ENCODE assay signal across 27 cellular contexts in the genomic region with DNA sequence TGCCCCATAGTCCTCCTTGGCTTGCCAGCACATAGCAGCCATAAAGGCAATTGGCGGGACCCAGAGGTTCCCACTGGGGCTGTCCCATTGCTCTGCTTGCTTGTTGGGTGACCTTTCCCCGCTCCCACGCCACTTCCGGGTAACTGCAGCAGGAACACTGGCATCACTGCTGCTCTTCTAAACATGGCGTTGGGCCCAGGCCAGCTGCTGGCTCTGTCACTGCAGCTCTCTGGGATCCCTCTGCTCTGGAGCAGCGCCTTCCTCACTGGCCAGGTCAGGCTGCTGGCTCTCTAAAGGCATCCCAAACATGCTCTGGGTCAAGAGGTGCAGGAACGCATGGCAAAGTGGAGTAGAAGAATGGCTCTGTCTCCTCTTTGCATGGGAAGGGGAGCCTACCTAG.
A peak's percentile ranks its signal among the peaks of the same experiment; 100 is the strongest.
DNase-seq lines count a peak whose midpoint lies in the region; ATAC-seq and TF ChIP-seq lines count a peak whose summit lies in the region.
"Had no signal": no experiment of that assay in that cellular context is flagged by ENCODE, and none has a peak within 500 bp of the region (broad histone marks: within the 10 kb centered on the region; RNA-seq: fewer than 3 reads in every experiment).

No MANE protein-coding gene starts in this region.

- H3K9me3 ChIP-seq in right atrium auricular region = no peaks in the 10 kb centered on the region
- H3K9me3 ChIP-seq: BE2C had no signal

- no peak overlapping the region for H3K4me3 ChIP-seq in right atrium auricular region
- H3K4me3 ChIP-seq: SK-N-MC had no signal

- CTCF ChIA-PET in activated CD4-positive, alpha-beta memory T cell treated with anti-CD3 and anti-CD28 coated beads for 36 hours (lab: Charles Lee) = no interaction called here
- CTCF ChIA-PET in activated naive CD4-positive, alpha-beta T cell treated with anti-CD3 and anti-CD28 coated beads for 36 hours (lab: Charles Lee) = no interaction called here

- no peaks in the 10 kb centered on the region for H3K27me3 ChIP-seq in right atrium auricular region
- H3K27me3 ChIP-seq: BE2C had no signal

- H3K36me3 Mint-ChIP-seq in activated CD4-positive, alpha-beta memory T cell treated with anti-CD3 and anti-CD28 coated beads for 36 hours = no peaks in the 10 kb centered on the region
- no peaks in the 10 kb centered on the region for H3K36me3 Mint-ChIP-seq in activated naive CD4-positive, alpha-beta T cell treated with anti-CD3 and anti-CD28 coated beads for 36 hours (ENCODE audit: low read depth)
- H3K36me3 Mint-ChIP-seq: CD14-positive monocyte; CD8-positive, alpha-beta memory T cell; IgD-negative memory B cell had no signal

- no peaks in the 10 kb centered on the region for H3K4me1 Mint-ChIP-seq in activated CD4-positive, alpha-beta memory T cell treated with anti-CD3 and anti-CD28 coated beads for 36 hours (ENCODE audit: low read depth)
- no peaks in the 10 kb centered on the region for H3K4me1 Mint-ChIP-seq in activated naive CD4-positive, alpha-beta T cell treated with anti-CD3 and anti-CD28 coated beads for 36 hours (ENCODE audit: low read depth)
- H3K4me1 Mint-ChIP-seq: CD14-positive monocyte; CD8-positive, alpha-beta memory T cell; IgD-negative memory B cell had no signal

- peaks cover 6% of the 10 kb centered on the region for H3K27me3 Mint-ChIP-seq in activated CD4-positive, alpha-beta memory T cell treated with anti-CD3 and anti-CD28 coated beads for 36 hours
- H3K27me3 Mint-ChIP-seq in activated naive CD4-positive, alpha-beta T cell treated with anti-CD3 and anti-CD28 coated beads for 36 hours (ENCODE audit: low read depth) = peaks cover 21% of the 10 kb centered on the region

- no peak overlapping the region for H3K27ac ChIP-seq in right atrium auricular region
- H3K27ac ChIP-seq: 22Rv1, KMS-11, RWPE1, SK-N-MC had no signal

- ATAC-seq in Right ventricle myocardium superior (ENCODE audit: poor library complexity) = peak; percentile 71

- peak; percentile 44 for DNase-seq in DMS 273 (lab: John Stamatoyannopoulos, UW; ENCODE audit: unreplicated experiment)
- no peak for DNase-seq in DMS 273 treated with DMSO at 0.1 percent for 48 hours (lab: John Stamatoyannopoulos, UW)
- peak; percentile 65 for DNase-seq in Right ventricle myocardium superior
- no peak for DNase-seq in right atrium auricular region (ENCODE audit: low spot score)
- peak; percentile 75 for DNase-seq in islet precursor cell
- no peak for DNase-seq in activated CD4-positive, alpha-beta memory T cell treated with anti-CD3 and anti-CD28 coated beads for 36 hours
- no peak for DNase-seq in activated naive CD4-positive, alpha-beta T cell treated with anti-CD3 and anti-CD28 coated beads for 36 hours
- DNase-seq: BE2C; CD8-positive, alpha-beta memory T cell; DMS153; DND-41; GOT3; HCEC 1CT; NCI-H1092 treated with DMSO at 0.1 percent for 48 hours; NCI-H1436; NCI-H187; NCI-H2107; NCI-H446; NCI-H524 treated with DMSO at 0.1 percent for 48 hours; NCI-H774; SIG-M5 had no signal

- no peak for TF ChIP-seq CTCF in right atrium auricular region (IDR thresholded peaks at IDR 0.05)

- POLR2A ChIA-PET in activated CD4-positive, alpha-beta memory T cell treated with anti-CD3 and anti-CD28 coated beads for 36 hours (lab: Charles Lee) = no interaction called here

- no peak overlapping the region for H3K4me3 Mint-ChIP-seq in activated CD4-positive, alpha-beta memory T cell treated with anti-CD3 and anti-CD28 coated beads for 36 hours
- no peak overlapping the region for H3K4me3 Mint-ChIP-seq in activated naive CD4-positive, alpha-beta T cell treated with anti-CD3 and anti-CD28 coated beads for 36 hours
- H3K4me3 Mint-ChIP-seq: CD14-positive monocyte; CD8-positive, alpha-beta memory T cell; IgD-negative memory B cell had no signal

- H3K4me1 ChIP-seq in right atrium auricular region = no peaks in the 10 kb centered on the region
- H3K4me1 ChIP-seq: BE2C had no signal

- intact Hi-C loops in Right ventricle myocardium superior (cut with DNase I) = no loop called here
- intact Hi-C loops in activated CD4-positive, alpha-beta memory T cell treated with anti-CD3 and anti-CD28 coated beads for 36 hours (cut with micrococcal nuclease) = no loop called here
- intact Hi-C loops in activated naive CD4-positive, alpha-beta T cell treated with anti-CD3 and anti-CD28 coated beads for 36 hours (cut with micrococcal nuclease) = no loop called here

- H3K27ac Mint-ChIP-seq in activated CD4-positive, alpha-beta memory T cell treated with anti-CD3 and anti-CD28 coated beads for 36 hours = no peak overlapping the region
- H3K27ac Mint-ChIP-seq in activated naive CD4-positive, alpha-beta T cell treated with anti-CD3 and anti-CD28 coated beads for 36 hours = no peak overlapping the region
- H3K27ac Mint-ChIP-seq: CD14-positive monocyte; CD8-positive, alpha-beta memory T cell had no signal

- H3K36me3 ChIP-seq in right atrium auricular region = no peaks in the 10 kb centered on the region
- H3K36me3 ChIP-seq: BE2C had no signal

- no peaks in the 10 kb centered on the region for H3K9me3 Mint-ChIP-seq in activated CD4-positive, alpha-beta memory T cell treated with anti-CD3 and anti-CD28 coated beads for 36 hours
- no peaks in the 10 kb centered on the region for H3K9me3 Mint-ChIP-seq in activated naive CD4-positive, alpha-beta T cell treated with anti-CD3 and anti-CD28 coated beads for 36 hours
- H3K9me3 Mint-ChIP-seq: CD14-positive monocyte; CD8-positive, alpha-beta memory T cell had no signal

Comparison
In these comparisons a context has a peak if more than half of its experiments do, and no peak if none do; other contexts are left out.
1. DNase-seq: peak in DMS 273 (single experiment), Right ventricle myocardium superior (single experiment) and islet precursor cell (single experiment); none in DMS 273 treated with DMSO at 0.1 percent for 48 hours (single experiment), right atrium auricular region (single experiment), activated CD4-positive, alpha-beta memory T cell treated with anti-CD3 and anti-CD28 coated beads for 36 hours (single experiment) and activated naive CD4-positive, alpha-beta T cell treated with anti-CD3 and anti-CD28 coated beads for 36 hours (single experiment).